ENCODE assay signal across 19 cellular contexts in the genomic region with DNA sequence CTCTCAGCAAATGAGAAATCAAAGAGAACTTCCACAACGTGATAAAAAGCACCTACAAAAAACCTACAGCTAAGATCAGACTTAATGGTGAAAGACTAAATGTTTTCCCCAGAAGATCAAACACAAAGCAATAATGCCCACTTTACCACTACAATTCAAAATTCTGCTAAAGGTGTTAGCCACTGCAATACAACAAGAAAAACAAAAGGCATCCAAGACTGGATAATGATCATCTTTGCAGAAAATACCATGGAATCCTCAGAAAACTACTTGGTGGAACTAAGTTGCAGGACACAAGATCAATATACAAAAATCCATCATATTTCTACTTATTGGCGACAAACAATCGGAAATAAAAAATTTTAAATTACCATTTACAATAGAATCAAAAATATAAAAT. TPM values are rescaled to one million over a fixed set of nuclear protein-coding genes. Genes with fewer than 3 reads are reported as not detected.
"Had no signal": no experiment of that assay in that cellular context is flagged by ENCODE, and none has a peak within 500 bp of the region (broad histone marks: within the 10 kb centered on the region; RNA-seq: fewer than 3 reads in every experiment).

No MANE protein-coding gene starts in this region.

- H3K9me3 ChIP-seq: colonic mucosa had no signal

- H3K4me3 ChIP-seq: ascending aorta, cardiac muscle cell, colonic mucosa, heart right ventricle, left ventricle myocardium inferior, neural progenitor cell, ovary, SK-N-MC, stomach, thoracic aorta had no signal

- DNase-seq: activated CD4-positive, CD25-positive, alpha-beta regulatory T cell; activated naive CD8-positive, alpha-beta T cell treated with anti-CD3 and anti-CD28 coated beads, Interleukin-2, amount 10 ng/mL, durations not matched to agents 7 days and 5 days; colonic mucosa; foreskin melanocyte; heart right ventricle; left ventricle myocardium inferior; ovary; retina; stimulated activated CD4-positive, alpha-beta T cell treated with anti-CD3 and anti-CD28 coated beads, Interleukin-15, amount 100 ng/mL, for 24 hours; stimulated activated CD4-positive, alpha-beta T cell treated with anti-CD3 and anti-CD28 coated beads, Interleukin-4, amount 100 ng/mL, for 24 hours; stomach had no signal

- H3K27ac Mint-ChIP-seq: activated naive CD8-positive, alpha-beta T cell treated with anti-CD3 and anti-CD28 coated beads, Interleukin-2, amount 10 ng/mL, durations not matched to agents 7 days and 5 days; activated T-helper 2 cell treated with anti-CD3 and anti-CD28 coated beads, Interferon-gamma antibody, Interleukin-2, Interleukin-4, amounts not matched to agents 10 μg/mL and 5 μg/mL and 100 μg/mL, durations not matched to agents 14 hours and 24 hours and 36 hours; memory B cell; neural progenitor cell; T-helper 1 cell treated with Interleukin-12 subunit alpha and Interleukin-12 subunit beta and Interleukin-4 antibody, amounts not matched to agents 30 μg/mL and 1 μg/mL, for 36 hours had no signal

- H3K27me3 Mint-ChIP-seq: activated naive CD8-positive, alpha-beta T cell treated with anti-CD3 and anti-CD28 coated beads, Interleukin-2, amount 10 ng/mL, durations not matched to agents 7 days and 5 days; memory B cell had no signal

- H3K36me3 ChIP-seq: colonic mucosa, ovary had no signal

- H3K4me3 Mint-ChIP-seq: memory B cell; neural progenitor cell; T-helper 1 cell treated with Interleukin-12 subunit alpha and Interleukin-12 subunit beta and Interleukin-4 antibody, amounts not matched to agents 30 μg/mL and 1 μg/mL, for 36 hours had no signal

- ATAC-seq: heart right ventricle had no signal

- H3K27ac ChIP-seq: ascending aorta, cardiac muscle cell, colonic mucosa, heart right ventricle, left ventricle myocardium inferior, neural progenitor cell, ovary, SK-N-MC, stomach, thoracic aorta had no signal

RNA-seq across cellular contexts. Expression of a gene that starts 6.6 kb away (rescaled TPM):
- total RNA-seq: ascending aorta had no signal
